ENCODE assay signal across 11 cellular contexts in the genomic region with DNA sequence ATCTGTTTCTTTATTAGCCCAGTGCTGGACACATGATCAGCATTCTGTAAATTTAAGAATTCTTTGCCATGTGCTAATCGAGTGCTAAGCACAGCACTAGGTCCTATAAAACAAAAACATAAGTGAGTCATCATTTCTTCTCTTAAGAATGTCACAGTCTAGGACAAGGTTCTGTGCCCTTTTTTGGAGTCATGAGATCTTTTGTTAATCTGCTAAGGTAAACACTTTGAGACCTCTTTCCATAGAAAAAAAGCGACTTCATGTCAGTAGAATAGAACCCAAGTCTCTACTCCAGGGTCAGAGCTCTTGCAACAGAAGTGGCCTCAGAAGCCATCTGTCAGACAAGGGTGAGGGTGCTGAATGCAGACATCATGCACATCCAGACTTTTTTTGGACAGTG.
"Had no signal": no experiment of that assay in that cellular context is flagged by ENCODE, and none has a peak within 500 bp of the region (broad histone marks: within the 10 kb centered on the region; RNA-seq: fewer than 3 reads in every experiment).

No MANE protein-coding gene starts in this region.

- DNase-seq: activated naive CD4-positive, alpha-beta T cell; activated naive CD8-positive, alpha-beta T cell treated with anti-CD3 and anti-CD28 coated beads, Interleukin-2, amount 10 ng/mL, durations not matched to agents 7 days and 5 days; brain microvascular endothelial cell; foreskin melanocyte; left ventricle myocardium inferior; naive thymus-derived CD8-positive, alpha-beta T cell; retina had no signal

- H3K4me1 ChIP-seq: thyroid gland had no signal

- H3K27ac ChIP-seq: brain microvascular endothelial cell, coronary artery, left ventricle myocardium inferior, thyroid gland had no signal

- H3K36me3 ChIP-seq: brain microvascular endothelial cell, left ventricle myocardium inferior, thyroid gland had no signal

- ATAC-seq: activated CD4-positive, CD25-positive, alpha-beta regulatory T cell treated with anti-CD3 and anti-CD28 coated beads, Interleukin-2, amount 50 U/mL, for 24 hours; naive thymus-derived CD8-positive, alpha-beta T cell; stimulated activated effector memory CD8-positive, alpha-beta T cell treated with anti-CD3 and anti-CD28 coated beads, Interleukin-12 subunit alpha, Interleukin-12 subunit beta, amount 100 ng/mL, for 72 hours had no signal

- H3K4me3 ChIP-seq: coronary artery, left ventricle myocardium inferior, thyroid gland had no signal

- H3K27me3 ChIP-seq: brain microvascular endothelial cell, thyroid gland had no signal

- H3K9me3 ChIP-seq: left ventricle myocardium inferior, thyroid gland had no signal
